In genomic region chr10:30527623-30528426, GRCh38 we compare ENCODE assay signal across 16 cellular contexts.
DNase-seq lines count a peak whose midpoint lies in the region; ATAC-seq and TF ChIP-seq lines count a peak whose summit lies in the region.
"Had no signal": no experiment of that assay in that cellular context is flagged by ENCODE, and none has a peak within 500 bp of the region (broad histone marks: within the 10 kb centered on the region; RNA-seq: fewer than 3 reads in every experiment).

No MANE protein-coding gene starts in this region.

- no peaks in the 10 kb centered on the region for H3K27me3 ChIP-seq in liver (ENCODE audit: control insufficient read depth in 4 of 4, insufficient read depth in 4 of 4, low read length in 3 of 4)
- no peaks in the 10 kb centered on the region for H3K27me3 ChIP-seq in dorsolateral prefrontal cortex

- H3K27ac Mint-ChIP-seq in stimulated activated naive CD8-positive, alpha-beta T cell treated with anti-CD3 and anti-CD28 coated beads, Interleukin-15, Interleukin-2, amounts not matched to agents 100 ng/mL and 50 ng/mL, for 24 hours = peak overlapping the region; percentile 56
- peak overlapping the region; percentile 84 for H3K27ac Mint-ChIP-seq in activated B cell treated with CpG ODN at 0.5 μM for 24 hours
- H3K27ac Mint-ChIP-seq in type B pancreatic cell = peak overlapping the region; percentile 75

- no peak overlapping the region for H3K4me3 ChIP-seq in liver (ENCODE audit: low read depth in 1 of 3, low read length in 3 of 3)
- no peak overlapping the region for H3K4me3 ChIP-seq in dorsolateral prefrontal cortex

- intact Hi-C loops in activated B cell treated with CpG ODN at 0.5 μM for 24 hours (cut with micrococcal nuclease) = loop anchor here (2.0 to 5.0 kb wide), 3 partner anchors 25 to 1229 kb away; no protein-coding TSS in a partner anchor
- intact Hi-C loops in dorsolateral prefrontal cortex (cut with DNase I) = no loop called here

- peak overlapping the region; percentile 21 for H3K4me3 Mint-ChIP-seq in stimulated activated naive CD8-positive, alpha-beta T cell treated with anti-CD3 and anti-CD28 coated beads, Interleukin-15, Interleukin-2, amounts not matched to agents 100 ng/mL and 50 ng/mL, for 24 hours
- H3K4me3 Mint-ChIP-seq in activated B cell treated with CpG ODN at 0.5 μM for 24 hours = no peak overlapping the region
- peak overlapping the region; percentile 48 for H3K4me3 Mint-ChIP-seq in type B pancreatic cell
- H3K4me3 Mint-ChIP-seq: brain had no signal

- no peaks in the 10 kb centered on the region for H3K27me3 Mint-ChIP-seq in stimulated activated naive CD8-positive, alpha-beta T cell treated with anti-CD3 and anti-CD28 coated beads, Interleukin-15, Interleukin-2, amounts not matched to agents 100 ng/mL and 50 ng/mL, for 24 hours
- H3K27me3 Mint-ChIP-seq in activated B cell treated with CpG ODN at 0.5 μM for 24 hours (no peaks in the 10 kb centered on the region), type B pancreatic cell (no peaks in the 10 kb centered on the region)

- no peaks in the 10 kb centered on the region for H3K9me3 Mint-ChIP-seq in stimulated activated naive CD8-positive, alpha-beta T cell treated with anti-CD3 and anti-CD28 coated beads, Interleukin-15, Interleukin-2, amounts not matched to agents 100 ng/mL and 50 ng/mL, for 24 hours
- H3K9me3 Mint-ChIP-seq in activated B cell treated with CpG ODN at 0.5 μM for 24 hours = no peaks in the 10 kb centered on the region
- H3K9me3 Mint-ChIP-seq in type B pancreatic cell = no peaks in the 10 kb centered on the region

- H3K4me1 Mint-ChIP-seq in stimulated activated naive CD8-positive, alpha-beta T cell treated with anti-CD3 and anti-CD28 coated beads, Interleukin-15, Interleukin-2, amounts not matched to agents 100 ng/mL and 50 ng/mL, for 24 hours (ENCODE audit: low read depth) = peaks cover 76% of the 10 kb centered on the region
- H3K4me1 Mint-ChIP-seq in activated B cell treated with CpG ODN at 0.5 μM for 24 hours (peaks cover 74% of the 10 kb centered on the region), type B pancreatic cell (ENCODE audit: unreplicated experiment) (peaks cover 12% of the 10 kb centered on the region)

- TF ChIP-seq CTCF in activated B cell treated with CpG ODN at 0.5 μM for 24 hours (IDR thresholded peaks at IDR 0.05) = no peak
- no peak for TF ChIP-seq CTCF in liver (IDR thresholded peaks at IDR 0.05; ENCODE audit: low read depth, low read length, missing input control)
- no peak for TF ChIP-seq CTCF in type B pancreatic cell (conservative IDR thresholded peaks at IDR 0.05)
- TF ChIP-seq CTCF in dorsolateral prefrontal cortex (IDR thresholded peaks at IDR 0.05 in 54 of 56, conservative IDR thresholded peaks at IDR 0.05 in 2 of 56; ENCODE audit: low read depth in 1 of 56, partially characterized antibody in 56 of 56) = no peak

- H3K9me3 ChIP-seq in liver (ENCODE audit: control insufficient read depth in 4 of 4, low read length in 3 of 4) = no peaks in the 10 kb centered on the region

- no peaks in the 10 kb centered on the region for H3K36me3 Mint-ChIP-seq in stimulated activated naive CD8-positive, alpha-beta T cell treated with anti-CD3 and anti-CD28 coated beads, Interleukin-15, Interleukin-2, amounts not matched to agents 100 ng/mL and 50 ng/mL, for 24 hours (ENCODE audit: low read depth)
- H3K36me3 Mint-ChIP-seq in activated B cell treated with CpG ODN at 0.5 μM for 24 hours (ENCODE audit: low read depth) (peaks cover 4% of the 10 kb centered on the region), type B pancreatic cell (no peaks in the 10 kb centered on the region)
- H3K36me3 Mint-ChIP-seq: brain had no signal

- ATAC-seq in stimulated activated naive CD8-positive, alpha-beta T cell treated with anti-CD3 and anti-CD28 coated beads, Interleukin-15, Interleukin-2, amounts not matched to agents 100 U/mL and 50 U/mL, for 24 hours = no peak
- no peak for ATAC-seq in activated B cell treated with CpG ODN at 0.5 μM for 24 hours (ENCODE audit: low read depth)
- ATAC-seq: sciatic nerve had no signal

- TF ChIP-seq RAD21 in liver (IDR thresholded peaks at IDR 0.05) = no peak

- DNase-seq in stimulated activated naive CD8-positive, alpha-beta T cell treated with anti-CD3 and anti-CD28 coated beads, Interleukin-15, Interleukin-2, amounts not matched to agents 100 U/mL and 50 U/mL, for 24 hours = no peak
- DNase-seq in activated B cell treated with CpG ODN at 0.5 μM for 24 hours = no peak
- DNase-seq in type B pancreatic cell (ENCODE audit: extremely low spot score, unreplicated experiment) = no peak
- no peak for DNase-seq in D341Med (ENCODE audit: low spot score)
- DNase-seq in dorsolateral prefrontal cortex = no peak
- DNase-seq in SW480 (ENCODE audit: low spot score) = no peak
- DNase-seq: C1 segment of cervical spinal cord; effector memory CD4-positive, alpha-beta T cell; foreskin melanocyte; IMR-90; NCI-H146; NCI-H526 had no signal

- CTCF ChIA-PET in activated B cell treated with CpG ODN at 0.5 μM for 24 hours (lab: Charles Lee) = interaction anchor here (1.1 to 3.8 kb wide), 2 partner anchors 56 to 63 kb away, joined by 3 to 17 read pairs; no protein-coding TSS in a partner anchor

- POLR2A ChIA-PET in activated B cell treated with CpG ODN at 0.5 μM for 24 hours (lab: Charles Lee) = interaction anchor here (0.6 to 4.3 kb wide), 10 partner anchors 12 to 112 kb away, joined by 3 to 140 read pairs (median 11); partner anchors contain the start of gene MAP3K8

- H3K27ac ChIP-seq in liver (ENCODE audit: low read depth in 1 of 2, low read length in 2 of 2) (no peak overlapping the region), dorsolateral prefrontal cortex (no peak overlapping the region)

- H3K9ac ChIP-seq in liver (ENCODE audit: low read depth in 1 of 2, low read length in 2 of 2) = peak overlapping the region in 1 of 2 donors; percentile 39

- peaks cover 0 to 4% (median under 1%) of the 10 kb centered on the region in 4 donors for H3K4me1 ChIP-seq in liver (ENCODE audit: control insufficient read depth in 4 of 4, insufficient read depth in 4 of 4, low read length in 3 of 4)

- H3K36me3 ChIP-seq in liver (ENCODE audit: control insufficient read depth in 4 of 4, insufficient read depth in 3 of 4, low read depth in 1 of 4, low read length in 3 of 4) = no peaks in the 10 kb centered on the region

- 44% methylated on average over 12 of the region's 12 CpGs for WGBS in liver

TF ChIP-seq in liver, 16 proteins besides CTCF, POLR2A, EP300 and RAD21:
- TF ChIP-seq YY1 (IDR thresholded peaks at IDR 0.05) (peak; percentile 42), FOXA2 (IDR thresholded peaks at IDR 0.05) (no peak)
